In genomic region chr12:116737774-116738657, GRCh38 we compare ENCODE assay signal across 8 cellular contexts. TPM values are rescaled to one million over a fixed set of nuclear protein-coding genes. Genes with fewer than 3 reads are reported as not detected.
A peak's percentile ranks its signal among the peaks of the same experiment; 100 is the strongest.
DNase-seq lines count a peak whose midpoint lies in the region; ATAC-seq and TF ChIP-seq lines count a peak whose summit lies in the region.

A gene with protein sequence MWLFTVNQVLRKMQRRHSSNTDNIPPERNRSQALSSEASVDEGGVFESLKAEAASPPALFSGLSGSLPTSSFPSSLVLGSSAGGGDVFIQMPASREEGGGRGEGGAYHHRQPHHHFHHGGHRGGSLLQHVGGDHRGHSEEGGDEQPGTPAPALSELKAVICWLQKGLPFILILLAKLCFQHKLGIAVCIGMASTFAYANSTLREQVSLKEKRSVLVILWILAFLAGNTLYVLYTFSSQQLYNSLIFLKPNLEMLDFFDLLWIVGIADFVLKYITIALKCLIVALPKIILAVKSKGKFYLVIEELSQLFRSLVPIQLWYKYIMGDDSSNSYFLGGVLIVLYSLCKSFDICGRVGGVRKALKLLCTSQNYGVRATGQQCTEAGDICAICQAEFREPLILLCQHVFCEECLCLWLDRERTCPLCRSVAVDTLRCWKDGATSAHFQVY (plus strand): TSS chr12:116738315. CDS start chr12:116740498, 2,183 bp downstream.
Gene SPRING1, minus strand, starts transcription at chr12:116738069. Its CDS starts 169 bp downstream, at chr12:116737900.

- H3K4me3 ChIP-seq in Jurkat, Clone E6-1 (ENCODE audit: low read length): peak within 1 kb of the TSS; percentile 73
- peak within 1 kb of the TSS; percentile 89 for H3K4me3 ChIP-seq in PC-9
- peak within 1 kb of the TSS; percentile 89 to 98 (median 94) for H3K4me3 ChIP-seq in esophagus muscularis mucosa
- peak within 1 kb of the TSS; percentile 90 to 97 for H3K4me3 ChIP-seq in muscle layer of duodenum (ENCODE audit: low read depth in 1 of 2, low read length in 2 of 2)

- H3K27me3 Mint-ChIP-seq in activated T-cell treated with anti-CD3 and anti-CD28 coated beads, Interleukin-2, amount 50 U/mL, for 4 hours (ENCODE audit: low read depth): no peaks in the 10 kb centered on the region

- CTCF ChIA-PET in PC-9 (lab: Charles Lee): interaction anchor here (0.6 kb wide), 1 partner anchor 218 kb away, joined by 3 read pairs; no protein-coding TSS in a partner anchor

- under 1% methylated on average over 60 of the region's 80 CpGs for WGBS in esophagus muscularis mucosa

- H3F3A ChIP-seq in PC-9 (ENCODE audit: insufficient read depth, low read depth): peaks cover 6% of the 10 kb centered on the region; the same call in 1 of the 2 replicates

- peak within 1 kb of the TSS; percentile 96 for H3K4me3 Mint-ChIP-seq in activated T-cell treated with anti-CD3 and anti-CD28 coated beads, Interleukin-2, amount 50 U/mL, for 4 hours

- H3K4me2 ChIP-seq in PC-9: peak within 1 kb of the TSS; percentile 94

- POLR2A ChIA-PET in PC-9 (lab: Charles Lee; ENCODE audit: unreplicated experiment): no interaction called here

- no peaks in the 10 kb centered on the region for H3K9me3 Mint-ChIP-seq in activated T-cell treated with anti-CD3 and anti-CD28 coated beads, Interleukin-2, amount 50 U/mL, for 4 hours

- DNase-seq in DMS53 treated with DMSO at 0.1 percent for 48 hours (lab: John Stamatoyannopoulos, UW; ENCODE audit: unreplicated experiment): peak; percentile 99
- DNase-seq in Jurkat, Clone E6-1 (ENCODE audit: low read depth, low spot score): peak; percentile 99
- DNase-seq in PC-9: peak; percentile 96 to 99
- DNase-seq in activated T-cell treated with anti-CD3 and anti-CD28 coated beads, Interleukin-2, amount 50 U/mL, for 4 hours: peak; percentile 98
- peak; percentile 100 for DNase-seq in esophagus muscularis mucosa (ENCODE audit: extremely low spot score)
- DNase-seq in stimulated activated CD8-positive, alpha-beta memory T cell treated with anti-CD3 and anti-CD28 coated beads, Interleukin-7, amount 100 ng/mL, for 4 hours (ENCODE audit: low read depth in 2 of 2): peak; percentile 98 to 99

- H4K20me1 ChIP-seq in PC-9 (ENCODE audit: insufficient read depth): no peaks in the 10 kb centered on the region

- intact Hi-C loops in PC-9 (cut with micrococcal nuclease; ENCODE audit: unreplicated experiment): loop anchor here (1.0 kb wide), 4 partner anchors 75 to 178 kb away; partner anchors contain the start of gene HRK
- intact Hi-C loops in esophagus muscularis mucosa (cut with DNase I): loop anchor here (5.0 kb wide), 1 partner anchor 84 kb away; no protein-coding TSS in a partner anchor

- H3K36me3 ChIP-seq in PC-9 (ENCODE audit: low read depth) (0 out of 2 replicates have a peak, but pooled peaks cover under 1% of the 10 kb centered on the region), esophagus muscularis mucosa (peaks cover 0 to 20% (median 13%) of the 10 kb centered on the region in 4 donors), muscle layer of duodenum (ENCODE audit: control insufficient read depth in 1 of 2, insufficient read depth in 2 of 2, low read length in 2 of 2) (peaks cover 9% of the 10 kb centered on the region in 2 donors)

- TSS peak; percentile 81 for BruUV-seq in PC-9 (replicated peaks; lab: Mats Ljungman, UMichigan)

- TF ChIP-seq POLR2A in esophagus muscularis mucosa (IDR thresholded peaks at IDR 0.05; ENCODE audit: low read depth): peak; percentile 27

- no peaks in the 10 kb centered on the region for H3K9me2 ChIP-seq in PC-9 (ENCODE audit: insufficient read depth)

- peak; percentile 19; the same call in 1 of the 2 replicates for TF ChIP-seq CTCF in PC-9 (conservative IDR thresholded peaks at IDR 0.05)
- TF ChIP-seq CTCF in esophagus muscularis mucosa (IDR thresholded peaks at IDR 0.05): peak in 1 of 3 experiments; percentile 32

- TF ChIP-seq EP300 in esophagus muscularis mucosa (IDR thresholded peaks at IDR 0.05): no peak

- H3K36me3 Mint-ChIP-seq in activated T-cell treated with anti-CD3 and anti-CD28 coated beads, Interleukin-2, amount 50 U/mL, for 4 hours (ENCODE audit: insufficient read depth): peaks cover 16% of the 10 kb centered on the region

- peaks cover 27% of the 10 kb centered on the region for H3K79me2 ChIP-seq in PC-9 (ENCODE audit: low read depth)

- peak within 1 kb of the TSS; percentile 96 for H2AFZ ChIP-seq in PC-9

- H3K4me1 Mint-ChIP-seq in activated T-cell treated with anti-CD3 and anti-CD28 coated beads, Interleukin-2, amount 50 U/mL, for 4 hours (ENCODE audit: low read depth): peaks cover 26% of the 10 kb centered on the region

- ATAC-seq in GM21619 (IDR thresholded peaks at IDR 0.05; ENCODE audit: unreplicated experiment): peak; percentile 97
- peak; percentile 96 to 97 for ATAC-seq in activated T-cell treated with anti-CD3 and anti-CD28 coated beads, Interleukin-2, amount 50 U/mL, for 4 hours

- H3K27ac ChIP-seq in PC-9 (no peak within 1 kb of the TSS), esophagus muscularis mucosa (replicated peaks in 1 of 4) (peak within 1 kb of the TSS; percentile 76 to 85 (median 78)), muscle layer of duodenum (ENCODE audit: low read length) (peak within 1 kb of the TSS; percentile 52)

- H3K9me3 ChIP-seq in PC-9 (ENCODE audit: insufficient read depth, low read depth) (no peaks in the 10 kb centered on the region), esophagus muscularis mucosa (no peaks in the 10 kb centered on the region), muscle layer of duodenum (ENCODE audit: control insufficient read depth in 1 of 2, low read length in 2 of 2) (no peaks in the 10 kb centered on the region)

- peaks cover 14% of the 10 kb centered on the region for H3K4me1 ChIP-seq in PC-9 (replicated peaks; ENCODE audit: insufficient read depth)
- peaks cover 14 to 22% (median 19%) of the 10 kb centered on the region in 4 donors for H3K4me1 ChIP-seq in esophagus muscularis mucosa
- H3K4me1 ChIP-seq in muscle layer of duodenum (ENCODE audit: control insufficient read depth in 1 of 2, insufficient read depth in 2 of 2, low read length in 2 of 2): peaks cover 9 to 23% of the 10 kb centered on the region in 2 donors

- no peaks in the 10 kb centered on the region for H3K27me3 ChIP-seq in PC-9 (ENCODE audit: insufficient read depth, low read depth)
- no peaks in the 10 kb centered on the region for H3K27me3 ChIP-seq in esophagus muscularis mucosa
- H3K27me3 ChIP-seq in muscle layer of duodenum (ENCODE audit: low read depth, low read length): no peaks in the 10 kb centered on the region

RNA-seq across cellular contexts. Expression of the first gene that starts in this region (rescaled TPM):
- 7.3 TPM for polyA plus RNA-seq in Jurkat, Clone E6-1 (2012; ENCODE audit: insufficient read depth, insufficient read length)
- total RNA-seq in PC-9 (2021) (18.6 and 21.1 TPM in 2 replicates), esophagus muscularis mucosa (under 1 TPM; 0.17 to 0.63 (median 0.34) TPM)
- 10 to 100 TPM in 1 of 3 donors, 1 to 10 TPM in 2; 7.4 to 10.5 (median 8.3) TPM for total RNA-seq in activated T-cell treated with anti-CD3 and anti-CD28 coated beads, Interleukin-2, amount 50 U/mL, for 4 hours

RNA-seq across cellular contexts. Expression of gene SPRING1, which starts in this region (rescaled TPM):
- 24.6 TPM for polyA plus RNA-seq in Jurkat, Clone E6-1 (2012; ENCODE audit: insufficient read depth, insufficient read length)
- total RNA-seq in PC-9 (2021): 29.3 and 32.5 TPM in 2 replicates
- 10 to 100 TPM; 44.0 to 45.0 (median 44.3) TPM for total RNA-seq in activated T-cell treated with anti-CD3 and anti-CD28 coated beads, Interleukin-2, amount 50 U/mL, for 4 hours
- total RNA-seq in esophagus muscularis mucosa: 10 to 100 TPM in 3 of 4 donors, 1 to 10 TPM in 1; 6.2 to 19.2 (median 16.3) TPM

Comparison
In these comparisons a context has a peak if more than half of its experiments do, and no peak if none do; other contexts are left out.
1. RNA of the first gene that starts in this region (total RNA-seq): 18.6 to 21.1 TPM in PC-9 and 7.4 to 10.5 TPM in activated T-cell treated with anti-CD3 and anti-CD28 coated beads, Interleukin-2, amount 50 U/mL, for 4 hours; 0.17 to 0.63 TPM in esophagus muscularis mucosa; every median in the first group is over 4 times any median in the second.
2. Peak in every context shown above with its lines, with median percentiles within 50 percentile points of each other: DNase-seq and H3K4me3 ChIP-seq.